Comparison of ENCODE assay signal across 17 cellular contexts in genomic region chr5:59341760-59342159, GRCh38.
DNase-seq lines count a peak whose midpoint lies in the region; TF ChIP-seq lines count a peak whose summit lies in the region.
"Had no signal": no experiment of that assay in that cellular context is flagged by ENCODE, and none has a peak within 500 bp of the region (broad histone marks: within the 10 kb centered on the region; RNA-seq: fewer than 3 reads in every experiment).

No MANE protein-coding gene starts in this region.

- no peak overlapping the region for H3K14ac ChIP-seq in trophoblast cell (ENCODE audit: low read length)

- no peak for TF ChIP-seq CTCF in HEK293 (tag by site-specific recombination; IDR thresholded peaks at IDR 0.05)
- TF ChIP-seq CTCF in smooth muscle cell (IDR thresholded peaks at IDR 0.05; ENCODE audit: borderline replicate concordance, insufficient read depth, poor library complexity, severe bottlenecking), result no peak

- no CpG with 5 or more reads among the region's 4 CpGs for WGBS in trophoblast cell (ENCODE audit: extremely low coverage, insufficient coverage, insufficient read length)
- 93% methylated on average over 4 of the region's 4 CpGs for WGBS in smooth muscle cell (ENCODE audit: low lambda C conversion rate)

- intact Hi-C loops in activated CD4-positive, alpha-beta T cell treated with anti-CD3 and anti-CD28 coated beads, Interleukin-2, amount 10 ng/mL, durations not matched to agents 24 days and 14 days (cut with micrococcal nuclease), result no loop called here

- CTCF ChIA-PET in HEK293 (lab: Yijun Ruan, JAX), result interaction anchor here (0.5 to 1.2 kb wide), 3 partner anchors 26 to 444 kb away, joined by 3 read pairs; no protein-coding TSS in a partner anchor

- H3K4me1 ChIP-seq in HEK293 (ENCODE audit: control insufficient read depth, insufficient read depth, low read length) (peaks cover 18% of the 10 kb centered on the region; the same call in 1 of the 2 replicates), trophoblast cell (ENCODE audit: control insufficient read depth in 1 of 2, insufficient read depth in 2 of 2, low read length in 2 of 2) (no peaks in the 10 kb centered on the region), smooth muscle cell (ENCODE audit: low read depth) (no peaks in the 10 kb centered on the region)
- H3K4me1 ChIP-seq: Caco-2 had no signal

- H2BK12ac ChIP-seq in trophoblast cell (ENCODE audit: low read length), result no peak overlapping the region

- H2BK120ac ChIP-seq in trophoblast cell (ENCODE audit: insufficient read depth, low read length, poor library complexity), result no peak overlapping the region

- peaks cover 33% of the 10 kb centered on the region for H3K27me3 Mint-ChIP-seq in activated CD4-positive, alpha-beta T cell treated with anti-CD3 and anti-CD28 coated beads, Interleukin-2, amount 10 ng/mL, durations not matched to agents 24 days and 14 days
- H3K27me3 Mint-ChIP-seq: B cell had no signal

- H3K4me3 ChIP-seq in HEK293 (ENCODE audit: low read depth, low read length) (no peak overlapping the region), trophoblast cell (ENCODE audit: low read depth, low read length) (no peak overlapping the region), smooth muscle cell (no peak overlapping the region)
- H3K4me3 ChIP-seq: BLaER1 treated with 17β-estradiol and CSF1 and Interleukin-3, amounts not matched to agents 10 nM and 100 nM had no signal

- H3K36me3 ChIP-seq in HEK293 (ENCODE audit: control insufficient read depth in 2 of 2, insufficient read depth in 1 of 2, low read length in 2 of 2) (no peaks in the 10 kb centered on the region), trophoblast cell (ENCODE audit: control insufficient read depth in 1 of 2, insufficient read depth in 2 of 2, low read length in 2 of 2) (no peaks in the 10 kb centered on the region), smooth muscle cell (ENCODE audit: low read depth) (no peaks in the 10 kb centered on the region)
- H3K36me3 ChIP-seq: BLaER1 treated with 17β-estradiol and CSF1 and Interleukin-3, amounts not matched to agents 10 nM and 100 nM had no signal

- no peaks in the 10 kb centered on the region for H3F3A ChIP-seq in smooth muscle cell (ENCODE audit: low read depth)

- H3K27ac ChIP-seq in HEK293 (ENCODE audit: extremely low read depth, low read depth, low read length), result no peak overlapping the region
- H3K27ac ChIP-seq in trophoblast cell (ENCODE audit: low read depth, low read length), result no peak overlapping the region
- no peak overlapping the region for H3K27ac ChIP-seq in smooth muscle cell (ENCODE audit: low read depth)
- H3K27ac ChIP-seq in substantia nigra (ENCODE audit: low read depth, low read length, poor library complexity, severe bottlenecking), result no peak overlapping the region
- H3K27ac ChIP-seq: BLaER1 treated with 17β-estradiol and CSF1 and Interleukin-3, amounts not matched to agents 10 nM and 100 nM; C4-2B had no signal

- H3K18ac ChIP-seq in trophoblast cell (ENCODE audit: low read length), result no peak overlapping the region

- no peaks in the 10 kb centered on the region for H3K9me3 Mint-ChIP-seq in activated CD4-positive, alpha-beta T cell treated with anti-CD3 and anti-CD28 coated beads, Interleukin-2, amount 10 ng/mL, durations not matched to agents 24 days and 14 days
- H3K9me3 Mint-ChIP-seq: CD4-positive, alpha-beta T cell; CD8-positive, alpha-beta T cell had no signal

- no peaks in the 10 kb centered on the region for H3K79me2 ChIP-seq in trophoblast cell (ENCODE audit: control insufficient read depth, insufficient read depth, low read length, poor library complexity)
- H3K79me2 ChIP-seq in smooth muscle cell (ENCODE audit: low read depth), result no peaks in the 10 kb centered on the region

- no peak overlapping the region for H2BK5ac ChIP-seq in trophoblast cell (ENCODE audit: low read depth, low read length, poor library complexity)

- no peaks in the 10 kb centered on the region for H3K36me3 Mint-ChIP-seq in activated CD4-positive, alpha-beta T cell treated with anti-CD3 and anti-CD28 coated beads, Interleukin-2, amount 10 ng/mL, durations not matched to agents 24 days and 14 days (ENCODE audit: low read depth)
- H3K36me3 Mint-ChIP-seq: CD8-positive, alpha-beta T cell had no signal

- H3K23ac ChIP-seq in trophoblast cell (ENCODE audit: low read length), result no peak overlapping the region

- no peaks in the 10 kb centered on the region for H4K20me1 ChIP-seq in smooth muscle cell (ENCODE audit: low read depth)
- H4K20me1 ChIP-seq: BLaER1 treated with 17β-estradiol and CSF1 and Interleukin-3, amounts not matched to agents 10 nM and 100 nM had no signal

- H3K4me2 ChIP-seq in trophoblast cell (ENCODE audit: low read length) (no peak overlapping the region), smooth muscle cell (peak overlapping the region; percentile 39)
- H3K4me2 ChIP-seq: BLaER1 treated with 17β-estradiol and CSF1 and Interleukin-3, amounts not matched to agents 10 nM and 100 nM had no signal

- H4K91ac ChIP-seq in trophoblast cell (ENCODE audit: low read depth, low read length), result no peak overlapping the region

- H4K12ac ChIP-seq in trophoblast cell (ENCODE audit: low read depth, low read length), result no peak overlapping the region

- H2AFZ ChIP-seq in trophoblast cell (ENCODE audit: insufficient read depth, low read length, poor library complexity) (no peak overlapping the region), smooth muscle cell (ENCODE audit: low read depth) (no peak overlapping the region)

- no peak overlapping the region for H4K8ac ChIP-seq in trophoblast cell (ENCODE audit: low read depth, low read length)

- H3K9ac ChIP-seq in trophoblast cell (ENCODE audit: low read length) (no peak overlapping the region), smooth muscle cell (ENCODE audit: low read depth) (no peak overlapping the region)
- H3K9ac ChIP-seq: BLaER1 treated with 17β-estradiol and CSF1 and Interleukin-3, amounts not matched to agents 10 nM and 100 nM had no signal

- H3K27me3 ChIP-seq in trophoblast cell (ENCODE audit: insufficient read depth, low read length) (no peaks in the 10 kb centered on the region), smooth muscle cell (ENCODE audit: low read depth) (no peaks in the 10 kb centered on the region)
- H3K27me3 ChIP-seq: BLaER1 treated with 17β-estradiol and CSF1 and Interleukin-3, amounts not matched to agents 10 nM and 100 nM had no signal

- no peak overlapping the region for H3K4me3 Mint-ChIP-seq in activated CD4-positive, alpha-beta T cell treated with anti-CD3 and anti-CD28 coated beads, Interleukin-2, amount 10 ng/mL, durations not matched to agents 24 days and 14 days
- H3K4me3 Mint-ChIP-seq: B cell; CD4-positive, alpha-beta T cell; CD8-positive, alpha-beta T cell had no signal

- H3K4me1 Mint-ChIP-seq in activated CD4-positive, alpha-beta T cell treated with anti-CD3 and anti-CD28 coated beads, Interleukin-2, amount 10 ng/mL, durations not matched to agents 24 days and 14 days, result no peaks in the 10 kb centered on the region

- DNase-seq in trophoblast cell, result peak; percentile 12 to 54
- DNase-seq in smooth muscle cell (lab: John Stamatoyannopoulos, UW; ENCODE audit: unreplicated experiment), result no peak
- DNase-seq in activated CD4-positive, alpha-beta T cell treated with anti-CD3 and anti-CD28 coated beads, Interleukin-2, amount 10 ng/mL, durations not matched to agents 24 days and 14 days, result no peak
- DNase-seq in mesenteric fat pad (ENCODE audit: low spot score), result no peak
- no peak for DNase-seq in substantia nigra (lab: John Stamatoyannopoulos, UW)
- DNase-seq: 8988T; AML-193; Caco-2; Calu3; CD4-positive, alpha-beta T cell; CD8-positive, alpha-beta T cell; DMS79 treated with DMSO at 0.1 percent for 48 hours; GF-D8 had no signal

- no peak overlapping the region for H2AK5ac ChIP-seq in trophoblast cell (ENCODE audit: low read length)

- POLR2A ChIA-PET in HEK293 (lab: Yijun Ruan, JAX), result no interaction called here

- H3K79me1 ChIP-seq in trophoblast cell (ENCODE audit: low read length), result no peaks in the 10 kb centered on the region

- H3K4ac ChIP-seq in trophoblast cell (ENCODE audit: low read depth, low read length), result no peak overlapping the region

- H3K9me3 ChIP-seq in HEK293 (ENCODE audit: control insufficient read depth, insufficient read depth, low read depth, low read length) (no peaks in the 10 kb centered on the region), trophoblast cell (ENCODE audit: insufficient read depth, low read depth, low read length) (no peaks in the 10 kb centered on the region), smooth muscle cell (replicated peaks; ENCODE audit: low read depth) (no peaks in the 10 kb centered on the region)
- H3K9me3 ChIP-seq: BLaER1 treated with 17β-estradiol and CSF1 and Interleukin-3, amounts not matched to agents 10 nM and 100 nM; Caco-2 had no signal

- no peak overlapping the region for H3K27ac Mint-ChIP-seq in activated CD4-positive, alpha-beta T cell treated with anti-CD3 and anti-CD28 coated beads, Interleukin-2, amount 10 ng/mL, durations not matched to agents 24 days and 14 days
- H3K27ac Mint-ChIP-seq: B cell; CD4-positive, alpha-beta T cell; CD8-positive, alpha-beta T cell had no signal

TF ChIP-seq in HEK293, 187 proteins besides CTCF, POLR2A, EP300 and RAD21:
- TF ChIP-seq ZNF664 (tag by site-specific recombination; IDR thresholded peaks at IDR 0.05) (peak; percentile 92), ZNF221 (tag by site-specific recombination; IDR thresholded peaks at IDR 0.05; ENCODE audit: borderline replicate concordance) (no peak), ZIC2 (tag by site-specific recombination; IDR thresholded peaks at IDR 0.05) (no peak), ZNF423 (tag by site-specific recombination; IDR thresholded peaks at IDR 0.05) (no peak), ZNF292 (tag by site-specific recombination; IDR thresholded peaks at IDR 0.05; ENCODE audit: borderline replicate concordance, low read depth) (no peak)
TF ChIP-seq in HEK293: peak in this region for 1.

Comparison
In these comparisons a context has a peak if more than half of its experiments do, and no peak if none do; other contexts are left out.
1. DNase-seq: peak in trophoblast cell (2 of 2); none in smooth muscle cell (single experiment), activated CD4-positive, alpha-beta T cell treated with anti-CD3 and anti-CD28 coated beads, Interleukin-2, amount 10 ng/mL, durations not matched to agents 24 days and 14 days (single experiment), mesenteric fat pad (single experiment) and substantia nigra (0 of 49).